8 cellular contexts compared by ENCODE assay signal in genomic region chr14:70908918-70909641, GRCh38. TPM values are rescaled to one million over a fixed set of nuclear protein-coding genes. Genes with fewer than 3 reads are reported as not detected.
DNase-seq lines count a peak whose midpoint lies in the region; ATAC-seq and TF ChIP-seq lines count a peak whose summit lies in the region.

No MANE protein-coding gene starts in this region.

- peak overlapping the region; percentile 91 for H3K4me2 ChIP-seq in BLaER1

- H3K36me3 ChIP-seq in BLaER1 (0 out of 2 replicates have a peak, but pooled peaks cover 6% of the 10 kb centered on the region), duodenal mucosa (ENCODE audit: control insufficient read depth in 1 of 2, insufficient read depth in 2 of 2, low read length in 2 of 2) (no peaks in the 10 kb centered on the region)

- peaks cover 65% of the 10 kb centered on the region for H3K4me1 Mint-ChIP-seq in nephron progenitor cell

- H3K9me3 ChIP-seq in BLaER1 (peaks cover 4% of the 10 kb centered on the region), duodenal mucosa (ENCODE audit: control insufficient read depth in 1 of 2, low read length in 2 of 2) (no peaks in the 10 kb centered on the region)

- H3K27me3 ChIP-seq in BLaER1 = no peaks in the 10 kb centered on the region
- no peaks in the 10 kb centered on the region for H3K27me3 ChIP-seq in duodenal mucosa (ENCODE audit: control insufficient read depth in 1 of 2, insufficient read depth in 2 of 2, low read length in 2 of 2)

- no peaks in the 10 kb centered on the region for H3K9me3 Mint-ChIP-seq in nephron progenitor cell

- H3K4me1 ChIP-seq in BLaER1 = peaks cover 25% of the 10 kb centered on the region
- peaks cover 25 to 34% of the 10 kb centered on the region in 2 donors for H3K4me1 ChIP-seq in duodenal mucosa (ENCODE audit: control insufficient read depth in 1 of 2, insufficient read depth in 2 of 2, low read length in 2 of 2)

- H3K36me3 Mint-ChIP-seq in nephron progenitor cell (ENCODE audit: low read depth) = peaks cover 28% of the 10 kb centered on the region

- no peak for TF ChIP-seq CTCF in LNCaP clone FGC (IDR thresholded peaks at IDR 0.05; ENCODE audit: control insufficient read depth, extremely low read depth, insufficient read depth)
- no peak for TF ChIP-seq CTCF in nephron progenitor cell (IDR thresholded peaks at IDR 0.05)

- H3K4me3 ChIP-seq in BLaER1 (peak overlapping the region; percentile 95), LNCaP clone FGC (ENCODE audit: low read depth, low read length) (peak overlapping the region; percentile 85), duodenal mucosa (ENCODE audit: low read depth in 1 of 2, low read length in 2 of 2) (peak overlapping the region; percentile 84 to 87)

- peak overlapping the region; percentile 87 for H3K9ac ChIP-seq in BLaER1
- H3K9ac ChIP-seq in duodenal mucosa (ENCODE audit: low read depth in 1 of 2, low read length in 2 of 2) = peak overlapping the region; percentile 73 to 74

- H3K27me3 Mint-ChIP-seq in nephron progenitor cell (ENCODE audit: low read depth, poor library complexity) = no peaks in the 10 kb centered on the region

- no peak for ATAC-seq in HG02938 (IDR thresholded peaks at IDR 0.05; ENCODE audit: unreplicated experiment)
- ATAC-seq in HG03039 (IDR thresholded peaks at IDR 0.05; ENCODE audit: unreplicated experiment) = no peak

- H3K27ac ChIP-seq in BLaER1 (peak overlapping the region; percentile 88), duodenal mucosa (ENCODE audit: low read depth, low read length) (peak overlapping the region; percentile 63)

- peaks cover 58% of the 10 kb centered on the region for H4K20me1 ChIP-seq in BLaER1

- H3K27ac Mint-ChIP-seq in nephron progenitor cell = peak overlapping the region; percentile 77

- H3K4me3 Mint-ChIP-seq in nephron progenitor cell = peak overlapping the region; percentile 92

- no peak for DNase-seq in LNCaP clone FGC (ENCODE audit: low read depth)
- DNase-seq in nephron progenitor cell = no peak
- DNase-seq in HT-29 (ENCODE audit: low spot score) = no peak
- DNase-seq in HK-2 (ENCODE audit: unreplicated experiment) = no peak

RNA-seq across cellular contexts. Expression of gene PCNX1, which starts 1.8 kb away (rescaled TPM):
- total RNA-seq in HT-29 (2014; rRNA removed; shearing (Covaris generic)) = 10.9 and 11.8 TPM in 2 replicates
